Comparison of ENCODE assay signal across 8 cellular contexts in the genomic region with DNA sequence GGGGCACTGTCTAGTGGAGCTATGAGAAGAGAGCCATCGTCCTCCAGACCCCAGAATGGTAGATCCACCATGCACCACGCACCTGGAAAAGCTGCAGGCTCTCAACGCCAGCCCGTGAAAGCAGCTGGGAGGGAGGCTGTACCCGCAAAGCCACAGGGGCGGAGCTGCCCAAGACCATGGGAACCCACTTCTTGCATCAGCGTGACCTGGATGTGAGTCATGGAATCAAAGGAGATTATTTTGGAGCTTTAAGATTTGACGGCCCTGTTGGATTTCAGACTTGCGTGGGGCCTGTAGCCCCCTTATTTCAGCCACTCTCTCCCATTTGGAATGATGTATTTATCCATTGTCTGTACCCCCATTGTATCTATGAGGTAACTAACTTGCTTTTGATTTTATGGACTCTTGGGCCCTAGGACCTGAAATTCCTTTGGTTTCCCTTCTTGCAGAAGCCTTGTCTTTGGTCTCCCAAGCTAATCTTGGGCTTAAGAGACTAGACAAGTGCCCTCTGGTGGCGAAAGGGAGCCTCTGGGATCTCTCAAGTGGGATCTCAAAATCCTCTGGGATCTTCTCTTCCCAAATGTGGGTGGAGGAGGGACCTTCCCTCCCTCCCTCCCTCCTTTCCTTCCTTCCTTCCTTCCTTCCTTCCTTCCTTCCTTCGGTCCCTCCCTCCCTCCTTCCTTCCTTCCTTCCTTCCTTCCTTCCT. TPM values are rescaled to one million over a fixed set of nuclear protein-coding genes. Genes with fewer than 3 reads are reported as not detected.
DNase-seq lines count a peak whose midpoint lies in the region; ATAC-seq and TF ChIP-seq lines count a peak whose summit lies in the region.

No MANE protein-coding gene starts in this region.

- no peak overlapping the region for H3K27ac ChIP-seq in PC-9
- no peak overlapping the region for H3K27ac ChIP-seq in prostate gland

- no peaks in the 10 kb centered on the region for H3F3A ChIP-seq in PC-9 (ENCODE audit: insufficient read depth, low read depth)

- TF ChIP-seq CTCF in GM12872 (IDR thresholded peaks at IDR 0.05; ENCODE audit: insufficient read depth, low read depth, low read length) (peak; percentile 74), PC-9 (conservative IDR thresholded peaks at IDR 0.05) (peak; percentile 69), prostate gland (IDR thresholded peaks at IDR 0.05) (peak in 2 of 4 experiments; percentile 13 to 18)

- intact Hi-C loops in PC-9 (cut with micrococcal nuclease; ENCODE audit: unreplicated experiment) (no loop called here), prostate gland (cut with DNase I) (no loop called here)

- H3K4me2 ChIP-seq in PC-9 = no peak overlapping the region

- no peaks in the 10 kb centered on the region for H3K36me3 ChIP-seq in PC-9 (ENCODE audit: low read depth)
- no peaks in the 10 kb centered on the region for H3K36me3 ChIP-seq in prostate gland

- WGBS in prostate gland = 84% methylated on average over 10 of the region's 11 CpGs

- H3K9me3 ChIP-seq in PC-9 (ENCODE audit: insufficient read depth, low read depth) (no peaks in the 10 kb centered on the region), prostate gland (no peaks in the 10 kb centered on the region)

- POLR2A ChIA-PET in PC-9 (lab: Charles Lee; ENCODE audit: unreplicated experiment) = no interaction called here

- H3K4me3 ChIP-seq in PC-9 (no peak overlapping the region), prostate gland (no peak overlapping the region)

- no peaks in the 10 kb centered on the region for H4K20me1 ChIP-seq in PC-9 (ENCODE audit: insufficient read depth)

- no peak for ATAC-seq in GM21717 (IDR thresholded peaks at IDR 0.05; ENCODE audit: unreplicated experiment)

- DNase-seq in AG08395 (ENCODE audit: low spot score) (peak; percentile 74), PC-9 (peak; percentile 26 to 59), fibroblast of gingiva (ENCODE audit: low read depth) (peak; percentile 58), prostate gland (ENCODE audit: low spot score) (peak; percentile 18), NCI-H1694 treated with DMSO at 0.1 percent for 48 hours (lab: John Stamatoyannopoulos, UW) (no peak), T-helper 1 cell (no peak)

- H2AFZ ChIP-seq in PC-9 = no peak overlapping the region

- TF ChIP-seq POLR2A in prostate gland (IDR thresholded peaks at IDR 0.05) = no peak

- no peaks in the 10 kb centered on the region for H3K9me2 ChIP-seq in PC-9 (ENCODE audit: insufficient read depth)

- BruUV-seq in PC-9 (replicated peaks; lab: Mats Ljungman, UMichigan) = no TSS peak

- H3K27me3 ChIP-seq in PC-9 (ENCODE audit: insufficient read depth, low read depth) (no peaks in the 10 kb centered on the region), prostate gland (replicated peaks; ENCODE audit: insufficient read depth) (no peaks in the 10 kb centered on the region)

- no peaks in the 10 kb centered on the region for H3K79me2 ChIP-seq in PC-9 (ENCODE audit: low read depth)

- H3K4me1 ChIP-seq in PC-9 (replicated peaks; ENCODE audit: insufficient read depth) (no peaks in the 10 kb centered on the region), prostate gland (replicated peaks) (no peaks in the 10 kb centered on the region)

- CTCF ChIA-PET in PC-9 (lab: Charles Lee) = interaction anchor here (0.6 to 1.1 kb wide), 6 partner anchors 25 to 359 kb away, joined by 3 to 5 read pairs (median 4); no protein-coding TSS in a partner anchor

RNA-seq across cellular contexts. Expression of a gene that starts 58.2 kb away (rescaled TPM):
- total RNA-seq in PC-9 (2021) = 61.1 and 82.8 TPM in 2 replicates
- 10 to 100 TPM; 45.5 to 68.6 TPM for total RNA-seq in prostate gland

Comparison
In these comparisons a context has a peak if more than half of its experiments do, and no peak if none do; other contexts are left out.
1. DNase-seq: peak in AG08395 (single experiment), PC-9 (2 of 2), fibroblast of gingiva (single experiment) and prostate gland (single experiment); none in NCI-H1694 treated with DMSO at 0.1 percent for 48 hours (single experiment) and T-helper 1 cell (0 of 5).